ENCODE assay signal across 20 cellular contexts in the genomic region with DNA sequence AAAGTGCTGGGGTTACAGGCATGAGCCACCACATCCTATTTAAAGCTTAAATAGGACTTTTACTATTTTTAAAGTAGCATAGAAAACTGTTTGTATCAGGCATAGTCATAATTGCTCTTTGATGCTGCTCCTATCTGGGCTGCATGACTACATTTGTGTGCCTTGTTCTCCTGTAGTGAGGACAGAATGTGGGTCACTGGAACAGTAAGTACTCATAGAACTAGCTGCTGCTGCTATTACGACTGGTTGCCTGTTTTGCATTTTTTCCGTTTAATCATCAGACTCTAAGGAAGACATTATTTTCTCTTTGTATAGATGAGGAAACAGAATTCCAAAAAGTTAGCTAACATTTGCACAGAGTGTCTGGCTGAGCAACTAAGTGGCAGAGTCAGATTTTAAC. TPM values are rescaled to one million over a fixed set of nuclear protein-coding genes. Genes with fewer than 3 reads are reported as not detected.
DNase-seq lines count a peak whose midpoint lies in the region; FAIRE-seq and TF ChIP-seq lines count a peak whose summit lies in the region.
"Had no signal": no experiment of that assay in that cellular context is flagged by ENCODE, and none has a peak within 500 bp of the region (broad histone marks: within the 10 kb centered on the region; RNA-seq: fewer than 3 reads in every experiment).

No MANE protein-coding gene starts in this region.

- peaks cover 6% of the 10 kb centered on the region for H3F3A ChIP-seq in GM23248 (ENCODE audit: insufficient read depth)

- no peak overlapping the region for H3K4ac ChIP-seq in mesenchymal stem cell (ENCODE audit: low read depth in 1 of 2, low read length in 2 of 2)

- no peak for FAIRE-seq in urothelium cell line (lab: Jason Lieb, UNC)

- TF ChIP-seq CTCF in HFFc6 (IDR thresholded peaks at IDR 0.05) (no peak), thyroid gland (IDR thresholded peaks at IDR 0.05) (no peak)

- intact Hi-C loops in thyroid gland (cut with DNase I): no loop called here

- H3K4me2 ChIP-seq in GM23248 (ENCODE audit: unreplicated experiment) (no peak overlapping the region), mesenchymal stem cell (ENCODE audit: low read length, poor library complexity, severe bottlenecking) (no peak overlapping the region)
- H3K4me2 ChIP-seq: BLaER1 had no signal

- no peak overlapping the region for H2BK120ac ChIP-seq in mesenchymal stem cell (ENCODE audit: low read depth, low read length)

- H2AFZ ChIP-seq in GM23248: no peak overlapping the region
- no peak overlapping the region for H2AFZ ChIP-seq in mesenchymal stem cell (ENCODE audit: low read depth, low read length)

- TF ChIP-seq POLR2A in thyroid gland (IDR thresholded peaks at IDR 0.05): no peak

- H3K27ac ChIP-seq in GM23248 (no peak overlapping the region), mesenchymal stem cell (ENCODE audit: low read length, poor library complexity, severe bottlenecking) (no peak overlapping the region), thyroid gland (no peak overlapping the region)
- H3K27ac ChIP-seq: BLaER1 had no signal

- H3K4me1 ChIP-seq in GM23248 (ENCODE audit: insufficient read depth) (no peaks in the 10 kb centered on the region), mesenchymal stem cell (ENCODE audit: control insufficient read depth, insufficient read depth, low read depth, low read length) (no peaks in the 10 kb centered on the region), thyroid gland (no peaks in the 10 kb centered on the region)
- H3K4me1 ChIP-seq: BLaER1, Caco-2 had no signal

- H3K27me3 ChIP-seq in GM23248 (replicated peaks; ENCODE audit: insufficient read depth) (no peaks in the 10 kb centered on the region), mesenchymal stem cell (ENCODE audit: control insufficient read depth in 1 of 2, insufficient read depth in 1 of 2, low read length in 2 of 2) (no peaks in the 10 kb centered on the region), thyroid gland (no peaks in the 10 kb centered on the region)
- H3K27me3 ChIP-seq: BLaER1 had no signal

- H4K8ac ChIP-seq in mesenchymal stem cell (ENCODE audit: low read length): no peak overlapping the region

- H3K4me3 Mint-ChIP-seq in HFFc6: no peak overlapping the region
- H3K4me3 Mint-ChIP-seq: CD4-positive, alpha-beta T cell; H9 had no signal

- H3K9me2 ChIP-seq in GM23248 (ENCODE audit: insufficient read depth): no peaks in the 10 kb centered on the region

- H3K79me2 ChIP-seq in GM23248 (ENCODE audit: insufficient read depth): peaks cover 4% of the 10 kb centered on the region; the same call in 1 of the 2 replicates

- no peak overlapping the region for H3K18ac ChIP-seq in mesenchymal stem cell (ENCODE audit: low read depth in 1 of 2, low read length in 2 of 2)

- H3K9me3 Mint-ChIP-seq in HFFc6: no peaks in the 10 kb centered on the region
- H3K9me3 Mint-ChIP-seq: CD4-positive, alpha-beta T cell had no signal

- no peak overlapping the region for H2BK5ac ChIP-seq in mesenchymal stem cell (ENCODE audit: low read depth, low read length, poor library complexity, severe bottlenecking)

- no peak overlapping the region for H3K9ac ChIP-seq in GM23248
- H3K9ac ChIP-seq in mesenchymal stem cell (ENCODE audit: low read length): no peak overlapping the region
- H3K9ac ChIP-seq: BLaER1 had no signal

- H3K23ac ChIP-seq in mesenchymal stem cell (ENCODE audit: low read length in 2 of 2): no peak overlapping the region

- DNase-seq in GM23248 (peak; percentile 17), HFFc6 (no peak), amniotic epithelial cell (ENCODE audit: low read depth) (peak; percentile 69), mesenchymal stem cell (peak; percentile 6), thyroid gland (no peak), urothelium cell line (ENCODE audit: low spot score) (no peak), SKM-1 (lab: John Stamatoyannopoulos, UW; ENCODE audit: unreplicated experiment) (no peak)
- DNase-seq: Caco-2; CD4-positive, alpha-beta T cell; DMS 273 treated with DMSO at 0.1 percent for 48 hours; DMS79 treated with DMSO at 0.1 percent for 48 hours; H9; KBM-7; NCI-H1105; NCI-H146; NCI-H2029; NCI-H226; NCI-H510A treated with DMSO at 0.1 percent for 48 hours; NCI-H82 had no signal

- peaks cover 51% of the 10 kb centered on the region for H3K36me3 Mint-ChIP-seq in HFFc6 (ENCODE audit: low read depth)

- H2AK5ac ChIP-seq in mesenchymal stem cell (ENCODE audit: low read length, severe bottlenecking): no peak overlapping the region

- no peak overlapping the region for H2BK15ac ChIP-seq in mesenchymal stem cell (ENCODE audit: low read depth, poor library complexity, severe bottlenecking)

- peaks cover 31% of the 10 kb centered on the region for H3K79me1 ChIP-seq in mesenchymal stem cell (replicated peaks; ENCODE audit: low read length, poor library complexity, severe bottlenecking)

- H4K20me1 ChIP-seq in GM23248 (ENCODE audit: insufficient read depth): no peaks in the 10 kb centered on the region

- H4K91ac ChIP-seq in mesenchymal stem cell (ENCODE audit: low read length): no peak overlapping the region

- H3K14ac ChIP-seq in mesenchymal stem cell (ENCODE audit: low read length in 2 of 2): no peak overlapping the region

- H2BK12ac ChIP-seq in mesenchymal stem cell (ENCODE audit: low read length in 2 of 2): no peak overlapping the region

- 84 to 92% methylated on average over 2 of the region's 2 CpGs for WGBS in GM23248 (ENCODE audit: low coverage in 1 of 2, low lambda C conversion rate in 2 of 2, missing lambda C conversion rate in 2 of 2), 2 experiments
- WGBS in mesenchymal stem cell: 80% methylated on average over 1 of the region's 2 CpGs
- WGBS in thyroid gland, 2 donors: 87 to 92% methylated on average over 2 of the region's 2 CpGs

- H3K9me3 ChIP-seq in GM23248 (ENCODE audit: low read depth): no peaks in the 10 kb centered on the region
- no peaks in the 10 kb centered on the region for H3K9me3 ChIP-seq in mesenchymal stem cell (ENCODE audit: control insufficient read depth, low read length)
- H3K9me3 ChIP-seq in thyroid gland: no peaks in the 10 kb centered on the region
- H3K9me3 ChIP-seq: BLaER1, Caco-2 had no signal

- in situ Hi-C loops in GM23248 (cut with MboI): no loop called here

- H3K4me1 Mint-ChIP-seq in HFFc6 (ENCODE audit: low read depth): peaks cover 18% of the 10 kb centered on the region

- H3K36me3 ChIP-seq in GM23248 (ENCODE audit: low read depth) (peaks cover 76% of the 10 kb centered on the region), mesenchymal stem cell (ENCODE audit: control insufficient read depth in 1 of 2, insufficient read depth in 2 of 2, low read depth in 1 of 2, low read length in 2 of 2) (peaks cover 36 to 98% of the 10 kb centered on the region in 2 experiments), thyroid gland (peaks cover 51 to 58% of the 10 kb centered on the region in 2 donors)

- no peaks in the 10 kb centered on the region; the same call in none of the 2 replicates for H3K27me3 Mint-ChIP-seq in HFFc6 (ENCODE audit: insufficient read depth)
- H3K27me3 Mint-ChIP-seq: CD4-positive, alpha-beta T cell had no signal

- peak overlapping the region; percentile 24; the same call in 1 of the 2 replicates for H3K27ac Mint-ChIP-seq in HFFc6
- H3K27ac Mint-ChIP-seq: CD4-positive, alpha-beta T cell; H9 had no signal

- H3K4me3 ChIP-seq in GM23248 (no peak overlapping the region), mesenchymal stem cell (ENCODE audit: insufficient read depth in 1 of 2, low read depth in 1 of 2, low read length in 2 of 2) (no peak overlapping the region), thyroid gland (replicated peaks in 1 of 3) (no peak overlapping the region)
- H3K4me3 ChIP-seq: BLaER1 had no signal

RNA-seq across cellular contexts. Expression of a gene that starts 42.8 kb away (rescaled TPM):
- 70.0 and 70.1 TPM in 2 replicates for total RNA-seq in GM23248 (2014; rRNA removed; shearing (Covaris generic))
- 65.6 and 67.9 TPM in 2 replicates for polyA plus RNA-seq in GM23248 (2016; fragmentation: Nextera tagmentation; extraction: Ambion mirVana)
- total RNA-seq in HFFc6 (2021; fragmentation: NEBNext Ultra II Directional; extraction: Animal tissue kit (Norgen Biotek cat#: 25700)): 10 to 100 TPM; 56.4 to 65.1 (median 58.9) TPM
- 39.7 TPM for polyA plus RNA-seq in mesenchymal stem cell (2013, experiment 1 of 2)
- 40.1 TPM for polyA plus RNA-seq in mesenchymal stem cell (2013, experiment 2 of 2)
- 100 to 1,000 TPM in 2 of 4 donors, 10 to 100 TPM in 2; 88.5 to 112 (median 104) TPM for total RNA-seq in thyroid gland

RNA-seq across cellular contexts. Expression of a gene that starts 50.8 kb away (rescaled TPM):
- 13.3 and 21.2 TPM in 2 replicates for total RNA-seq in GM23248 (2014; rRNA removed; shearing (Covaris generic))
- 5.7 and 7.8 TPM in 2 replicates for polyA plus RNA-seq in GM23248 (2016; fragmentation: Nextera tagmentation; extraction: Ambion mirVana)
- 10 to 100 TPM; 22.0 to 25.9 (median 24.9) TPM for total RNA-seq in HFFc6 (2021; fragmentation: NEBNext Ultra II Directional; extraction: Animal tissue kit (Norgen Biotek cat#: 25700))
- 15.5 TPM for polyA plus RNA-seq in mesenchymal stem cell (2013, experiment 1 of 2)
- 15.8 TPM for polyA plus RNA-seq in mesenchymal stem cell (2013, experiment 2 of 2)
- total RNA-seq in thyroid gland: 10 to 100 TPM; 32.2 to 40.0 (median 36.1) TPM
- total RNA-seq: CD4-positive, alpha-beta T cell had no signal

Comparison
In these comparisons a context has a peak if more than half of its experiments do, and no peak if none do; other contexts are left out.
1. DNase-seq: peak in GM23248 (single experiment), amniotic epithelial cell (single experiment) and mesenchymal stem cell (single experiment); none in HFFc6 (single experiment), thyroid gland (0 of 2), urothelium cell line (single experiment) and SKM-1 (single experiment).